In genomic region chr7:96789914-96790313, GRCh38 we compare ENCODE assay signal across 25 cellular contexts.
"Had no signal": no experiment of that assay in that cellular context is flagged by ENCODE, and none has a peak within 500 bp of the region (broad histone marks: within the 10 kb centered on the region; RNA-seq: fewer than 3 reads in every experiment).

No MANE protein-coding gene starts in this region.

- H3K9me3 Mint-ChIP-seq: T-helper 1 cell treated with Interleukin-12 subunit alpha and Interleukin-12 subunit beta and Interleukin-4 antibody, amounts not matched to agents 30 μg/mL and 1 μg/mL, for 36 hours had no signal

- H3K4me3 ChIP-seq: breast epithelium, Peyer's patch had no signal

- H3K36me3 ChIP-seq: breast epithelium, Peyer's patch had no signal

- H3K4me3 Mint-ChIP-seq: activated CD8-positive, alpha-beta T cell treated with anti-CD3 and anti-CD28 coated beads, Interleukin-2, amount 10 ng/mL, durations not matched to agents 7 days and 5 days; T-helper 1 cell treated with Interleukin-12 subunit alpha and Interleukin-12 subunit beta and Interleukin-4 antibody, amounts not matched to agents 30 μg/mL and 1 μg/mL, for 36 hours had no signal

- ATAC-seq: activated CD4-positive, CD25-positive, alpha-beta regulatory T cell treated with anti-CD3 and anti-CD28 coated beads, Interleukin-2, amount 50 U/mL, for 24 hours; activated CD8-positive, alpha-beta T cell treated with anti-CD3 and anti-CD28 coated beads, Interleukin-2, amount 10 ng/mL, durations not matched to agents 7 days and 5 days had no signal

- H3K9me3 ChIP-seq: breast epithelium, Peyer's patch had no signal

- H3K4me1 ChIP-seq: breast epithelium, Peyer's patch had no signal

- DNase-seq: activated CD4-positive, alpha-beta T cell treated with anti-CD3 and anti-CD28 coated beads for 4 hours; activated CD4-positive, alpha-beta T cell treated with anti-CD3 and anti-CD28 coated beads, Interleukin-2, amount 50 U/mL, for 4 hours; activated CD8-positive, alpha-beta memory T cell treated with anti-CD3 and anti-CD28 coated beads, Interleukin-2, amount 50 U/mL, for 48 hours; activated CD8-positive, alpha-beta T cell treated with anti-CD3 and anti-CD28 coated beads, Interleukin-2, amount 10 ng/mL, durations not matched to agents 7 days and 5 days; activated naive CD4-positive, alpha-beta T cell treated with anti-CD3 and anti-CD28 coated beads, Interleukin-2, amount 50 U/mL, for 16 hours; activated T-cell treated with anti-CD3 and anti-CD28 coated beads, Interleukin-2, amount 50 U/mL, for 1 hour; aorta; central memory CD4-positive, alpha-beta T cell; IMR-90; Kasumi-1; KBM-7; NCI-H1092 treated with DMSO at 0.1 percent for 48 hours; NCI-H1417 treated with DMSO at 0.1 percent for 48 hours; NCI-H1694; NCI-H2029 treated with DMSO at 0.1 percent for 48 hours; NCI-H345; NCI-H510A; NCI-H526 treated with DMSO at 0.1 percent for 48 hours; NK-92 treated with Interleukin-12 subunit alpha and Interleukin-12 subunit beta, amount 100 ng/mL, for 24 hours; Peyer's patch; SHP77 had no signal

- H3K27ac ChIP-seq: breast epithelium, Peyer's patch, RWPE1 had no signal

- H3K27ac Mint-ChIP-seq: activated CD8-positive, alpha-beta T cell treated with anti-CD3 and anti-CD28 coated beads, Interleukin-2, amount 10 ng/mL, durations not matched to agents 7 days and 5 days; T-helper 1 cell treated with Interleukin-12 subunit alpha and Interleukin-12 subunit beta and Interleukin-4 antibody, amounts not matched to agents 30 μg/mL and 1 μg/mL, for 36 hours had no signal

- H3K27me3 ChIP-seq: Peyer's patch had no signal
